In genomic region chr9:33939924-33940874, GRCh38 we compare ENCODE assay signal across 1 cellular context.
TF ChIP-seq lines count a peak whose summit lies in the region.

No MANE protein-coding gene starts in this region.

TF ChIP-seq in HepG2, 621 proteins besides CTCF, POLR2A, EP300 and RAD21 (continued from another document and continues in another):
- TF ChIP-seq, protein P1, sequence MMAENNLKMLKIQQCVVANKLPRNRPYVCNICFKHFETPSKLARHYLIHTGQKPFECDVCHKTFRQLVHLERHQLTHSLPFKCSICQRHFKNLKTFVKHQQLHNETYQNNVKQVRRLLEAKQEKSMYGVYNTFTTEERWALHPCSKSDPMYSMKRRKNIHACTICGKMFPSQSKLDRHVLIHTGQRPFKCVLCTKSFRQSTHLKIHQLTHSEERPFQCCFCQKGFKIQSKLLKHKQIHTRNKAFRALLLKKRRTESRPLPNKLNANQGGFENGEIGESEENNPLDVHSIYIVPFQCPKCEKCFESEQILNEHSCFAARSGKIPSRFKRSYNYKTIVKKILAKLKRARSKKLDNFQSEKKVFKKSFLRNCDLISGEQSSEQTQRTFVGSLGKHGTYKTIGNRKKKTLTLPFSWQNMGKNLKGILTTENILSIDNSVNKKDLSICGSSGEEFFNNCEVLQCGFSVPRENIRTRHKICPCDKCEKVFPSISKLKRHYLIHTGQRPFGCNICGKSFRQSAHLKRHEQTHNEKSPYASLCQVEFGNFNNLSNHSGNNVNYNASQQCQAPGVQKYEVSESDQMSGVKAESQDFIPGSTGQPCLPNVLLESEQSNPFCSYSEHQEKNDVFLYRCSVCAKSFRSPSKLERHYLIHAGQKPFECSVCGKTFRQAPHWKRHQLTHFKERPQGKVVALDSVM (CRISPR knock-in tag; IDR thresholded peaks at IDR 0.05), result peak; percentile 100
- TF ChIP-seq, protein P2, sequence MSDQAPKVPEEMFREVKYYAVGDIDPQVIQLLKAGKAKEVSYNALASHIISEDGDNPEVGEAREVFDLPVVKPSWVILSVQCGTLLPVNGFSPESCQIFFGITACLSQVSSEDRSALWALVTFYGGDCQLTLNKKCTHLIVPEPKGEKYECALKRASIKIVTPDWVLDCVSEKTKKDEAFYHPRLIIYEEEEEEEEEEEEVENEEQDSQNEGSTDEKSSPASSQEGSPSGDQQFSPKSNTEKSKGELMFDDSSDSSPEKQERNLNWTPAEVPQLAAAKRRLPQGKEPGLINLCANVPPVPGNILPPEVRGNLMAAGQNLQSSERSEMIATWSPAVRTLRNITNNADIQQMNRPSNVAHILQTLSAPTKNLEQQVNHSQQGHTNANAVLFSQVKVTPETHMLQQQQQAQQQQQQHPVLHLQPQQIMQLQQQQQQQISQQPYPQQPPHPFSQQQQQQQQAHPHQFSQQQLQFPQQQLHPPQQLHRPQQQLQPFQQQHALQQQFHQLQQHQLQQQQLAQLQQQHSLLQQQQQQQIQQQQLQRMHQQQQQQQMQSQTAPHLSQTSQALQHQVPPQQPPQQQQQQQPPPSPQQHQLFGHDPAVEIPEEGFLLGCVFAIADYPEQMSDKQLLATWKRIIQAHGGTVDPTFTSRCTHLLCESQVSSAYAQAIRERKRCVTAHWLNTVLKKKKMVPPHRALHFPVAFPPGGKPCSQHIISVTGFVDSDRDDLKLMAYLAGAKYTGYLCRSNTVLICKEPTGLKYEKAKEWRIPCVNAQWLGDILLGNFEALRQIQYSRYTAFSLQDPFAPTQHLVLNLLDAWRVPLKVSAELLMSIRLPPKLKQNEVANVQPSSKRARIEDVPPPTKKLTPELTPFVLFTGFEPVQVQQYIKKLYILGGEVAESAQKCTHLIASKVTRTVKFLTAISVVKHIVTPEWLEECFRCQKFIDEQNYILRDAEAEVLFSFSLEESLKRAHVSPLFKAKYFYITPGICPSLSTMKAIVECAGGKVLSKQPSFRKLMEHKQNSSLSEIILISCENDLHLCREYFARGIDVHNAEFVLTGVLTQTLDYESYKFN (CRISPR knock-in tag; conservative IDR thresholded peaks at IDR 0.05), result peak; percentile 97
- TF ChIP-seq JUNB (CRISPR knock-in tag; IDR thresholded peaks at IDR 0.05; ENCODE audit: borderline replicate concordance) (peak; percentile 14; the same call in 1 of the 2 replicates), RNF219 (CRISPR knock-in tag; IDR thresholded peaks at IDR 0.05) (peak; percentile 94; the same call in 1 of the 2 replicates), BRF2 (CRISPR knock-in tag; IDR thresholded peaks at IDR 0.05) (0 out of 2 replicates have a peak, but pooled peaks have one; percentile 78), ZNF510 (CRISPR knock-in tag; IDR thresholded peaks at IDR 0.05; ENCODE audit: low read depth) (no peak), ZNF264 (CRISPR knock-in tag; IDR thresholded peaks at IDR 0.05) (peak; percentile 93), KDM1A (CRISPR knock-in tag; IDR thresholded peaks at IDR 0.05) (peak; percentile 84), TFE3 (CRISPR knock-in tag; IDR thresholded peaks at IDR 0.05) (peak; percentile 73; the same call in 1 of the 2 replicates), ZNF18 (CRISPR knock-in tag; IDR thresholded peaks at IDR 0.05; ENCODE audit: insufficient replicate concordance) (peak; percentile 79), IRF2 (CRISPR knock-in tag; IDR thresholded peaks at IDR 0.05) (no peak), NCOA2 (CRISPR knock-in tag; IDR thresholded peaks at IDR 0.05) (peak; percentile 93), TCF7 (IDR thresholded peaks at IDR 0.05; ENCODE audit: low read depth) (peak; percentile 42), KMT2A (CRISPR knock-in tag; IDR thresholded peaks at IDR 0.05) (0 out of 2 replicates have a peak, but pooled peaks have one; percentile 23), TARDBP (CRISPR knock-in tag; IDR thresholded peaks at IDR 0.05) (peak; percentile 93), HMG20B (CRISPR knock-in tag; conservative IDR thresholded peaks at IDR 0.05) (peak; percentile 78; the same call in 1 of the 2 replicates), FOXO1 (CRISPR knock-in tag; IDR thresholded peaks at IDR 0.05) (peak; percentile 89), ZNF124 (CRISPR knock-in tag; IDR thresholded peaks at IDR 0.05) (0 out of 2 replicates have a peak, but pooled peaks have one; percentile 36), ATF2 (CRISPR knock-in tag; IDR thresholded peaks at IDR 0.05) (peak; percentile 74), MTERF4 (CRISPR knock-in tag; IDR thresholded peaks at IDR 0.05) (0 out of 2 replicates have a peak, but pooled peaks have one; percentile 54), SKI (IDR thresholded peaks at IDR 0.05; ENCODE audit: partially characterized antibody) (peak; percentile 98), KDM2A (CRISPR knock-in tag; IDR thresholded peaks at IDR 0.05; ENCODE audit: borderline replicate concordance, low read depth) (peak; percentile 74)
- TF ChIP-seq, protein P3, sequence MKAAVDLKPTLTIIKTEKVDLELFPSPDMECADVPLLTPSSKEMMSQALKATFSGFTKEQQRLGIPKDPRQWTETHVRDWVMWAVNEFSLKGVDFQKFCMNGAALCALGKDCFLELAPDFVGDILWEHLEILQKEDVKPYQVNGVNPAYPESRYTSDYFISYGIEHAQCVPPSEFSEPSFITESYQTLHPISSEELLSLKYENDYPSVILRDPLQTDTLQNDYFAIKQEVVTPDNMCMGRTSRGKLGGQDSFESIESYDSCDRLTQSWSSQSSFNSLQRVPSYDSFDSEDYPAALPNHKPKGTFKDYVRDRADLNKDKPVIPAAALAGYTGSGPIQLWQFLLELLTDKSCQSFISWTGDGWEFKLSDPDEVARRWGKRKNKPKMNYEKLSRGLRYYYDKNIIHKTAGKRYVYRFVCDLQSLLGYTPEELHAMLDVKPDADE (CRISPR knock-in tag; IDR thresholded peaks at IDR 0.05), result no peak
- TF ChIP-seq, protein P4, sequence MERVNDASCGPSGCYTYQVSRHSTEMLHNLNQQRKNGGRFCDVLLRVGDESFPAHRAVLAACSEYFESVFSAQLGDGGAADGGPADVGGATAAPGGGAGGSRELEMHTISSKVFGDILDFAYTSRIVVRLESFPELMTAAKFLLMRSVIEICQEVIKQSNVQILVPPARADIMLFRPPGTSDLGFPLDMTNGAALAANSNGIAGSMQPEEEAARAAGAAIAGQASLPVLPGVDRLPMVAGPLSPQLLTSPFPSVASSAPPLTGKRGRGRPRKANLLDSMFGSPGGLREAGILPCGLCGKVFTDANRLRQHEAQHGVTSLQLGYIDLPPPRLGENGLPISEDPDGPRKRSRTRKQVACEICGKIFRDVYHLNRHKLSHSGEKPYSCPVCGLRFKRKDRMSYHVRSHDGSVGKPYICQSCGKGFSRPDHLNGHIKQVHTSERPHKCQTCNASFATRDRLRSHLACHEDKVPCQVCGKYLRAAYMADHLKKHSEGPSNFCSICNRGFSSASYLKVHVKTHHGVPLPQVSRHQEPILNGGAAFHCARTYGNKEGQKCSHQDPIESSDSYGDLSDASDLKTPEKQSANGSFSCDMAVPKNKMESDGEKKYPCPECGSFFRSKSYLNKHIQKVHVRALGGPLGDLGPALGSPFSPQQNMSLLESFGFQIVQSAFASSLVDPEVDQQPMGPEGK (CRISPR knock-in tag; IDR thresholded peaks at IDR 0.05), result peak; percentile 53
- TF ChIP-seq, protein P5, sequence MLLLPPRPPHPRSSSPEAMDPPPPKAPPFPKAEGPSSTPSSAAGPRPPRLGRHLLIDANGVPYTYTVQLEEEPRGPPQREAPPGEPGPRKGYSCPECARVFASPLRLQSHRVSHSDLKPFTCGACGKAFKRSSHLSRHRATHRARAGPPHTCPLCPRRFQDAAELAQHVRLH (CRISPR knock-in tag; IDR thresholded peaks at IDR 0.05; ENCODE audit: borderline replicate concordance, low read depth), result peak; percentile 73; the same call in 1 of the 2 replicates
